7 cellular contexts compared by ENCODE assay signal in genomic region chr2:208515099-208515498, GRCh38.
"Had no signal": no experiment of that assay in that cellular context is flagged by ENCODE, and none has a peak within 500 bp of the region (broad histone marks: within the 10 kb centered on the region; RNA-seq: fewer than 3 reads in every experiment).

No MANE protein-coding gene starts in this region.

- ATAC-seq: GM23338, HepG2 had no signal

- H3K27ac ChIP-seq: HL-60 had no signal

- H3K4me2 ChIP-seq: GM23338 had no signal

- H3K4me3 ChIP-seq: GM23338 had no signal

- H2AFZ ChIP-seq: GM23338 had no signal

- DNase-seq: H9, HCEC 1CT, HFFc6, KG1 had no signal
